ENCODE assay signal across 1 cellular context in the genomic region with DNA sequence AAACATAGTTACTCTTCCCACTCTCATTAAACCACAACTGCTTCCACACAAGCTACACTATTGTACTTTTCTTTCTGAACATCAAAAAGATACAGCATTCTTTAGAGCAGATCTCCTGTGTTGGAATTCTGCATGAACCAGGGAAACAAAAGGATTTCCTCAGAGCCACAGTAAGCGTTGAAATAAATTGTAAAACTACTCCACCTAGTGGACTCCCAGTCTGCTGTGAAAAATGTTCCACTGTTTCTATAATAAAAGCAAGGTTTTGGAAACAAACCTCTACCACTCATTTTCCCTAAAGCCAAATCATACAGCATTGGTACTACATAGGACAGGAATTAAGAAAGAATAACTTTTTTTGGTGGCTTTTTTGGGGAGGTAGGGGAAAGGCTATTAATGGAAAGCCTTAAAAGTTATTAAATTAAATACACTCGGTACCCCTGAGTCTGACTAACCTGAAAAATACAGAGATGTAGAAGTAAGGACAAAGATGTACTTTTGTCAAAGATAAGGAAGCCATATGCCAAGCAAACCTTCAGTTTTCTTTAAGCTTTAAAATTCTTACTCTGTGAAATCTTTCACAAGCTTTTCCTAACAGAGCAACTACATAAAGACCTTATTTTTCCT.
TF ChIP-seq lines count a peak whose summit lies in the region.

No MANE protein-coding gene starts in this region.

TF ChIP-seq in WTC11, 78 proteins besides CTCF, POLR2A, EP300 and RAD21 (continued from another document):
- no peak for TF ChIP-seq ZNF416 (CRISPR knock-in tag; IDR thresholded peaks at IDR 0.05)
- no peak for TF ChIP-seq ZBTB21 (CRISPR knock-in tag; IDR thresholded peaks at IDR 0.05; ENCODE audit: borderline replicate concordance)
- TF ChIP-seq, protein P1, sequence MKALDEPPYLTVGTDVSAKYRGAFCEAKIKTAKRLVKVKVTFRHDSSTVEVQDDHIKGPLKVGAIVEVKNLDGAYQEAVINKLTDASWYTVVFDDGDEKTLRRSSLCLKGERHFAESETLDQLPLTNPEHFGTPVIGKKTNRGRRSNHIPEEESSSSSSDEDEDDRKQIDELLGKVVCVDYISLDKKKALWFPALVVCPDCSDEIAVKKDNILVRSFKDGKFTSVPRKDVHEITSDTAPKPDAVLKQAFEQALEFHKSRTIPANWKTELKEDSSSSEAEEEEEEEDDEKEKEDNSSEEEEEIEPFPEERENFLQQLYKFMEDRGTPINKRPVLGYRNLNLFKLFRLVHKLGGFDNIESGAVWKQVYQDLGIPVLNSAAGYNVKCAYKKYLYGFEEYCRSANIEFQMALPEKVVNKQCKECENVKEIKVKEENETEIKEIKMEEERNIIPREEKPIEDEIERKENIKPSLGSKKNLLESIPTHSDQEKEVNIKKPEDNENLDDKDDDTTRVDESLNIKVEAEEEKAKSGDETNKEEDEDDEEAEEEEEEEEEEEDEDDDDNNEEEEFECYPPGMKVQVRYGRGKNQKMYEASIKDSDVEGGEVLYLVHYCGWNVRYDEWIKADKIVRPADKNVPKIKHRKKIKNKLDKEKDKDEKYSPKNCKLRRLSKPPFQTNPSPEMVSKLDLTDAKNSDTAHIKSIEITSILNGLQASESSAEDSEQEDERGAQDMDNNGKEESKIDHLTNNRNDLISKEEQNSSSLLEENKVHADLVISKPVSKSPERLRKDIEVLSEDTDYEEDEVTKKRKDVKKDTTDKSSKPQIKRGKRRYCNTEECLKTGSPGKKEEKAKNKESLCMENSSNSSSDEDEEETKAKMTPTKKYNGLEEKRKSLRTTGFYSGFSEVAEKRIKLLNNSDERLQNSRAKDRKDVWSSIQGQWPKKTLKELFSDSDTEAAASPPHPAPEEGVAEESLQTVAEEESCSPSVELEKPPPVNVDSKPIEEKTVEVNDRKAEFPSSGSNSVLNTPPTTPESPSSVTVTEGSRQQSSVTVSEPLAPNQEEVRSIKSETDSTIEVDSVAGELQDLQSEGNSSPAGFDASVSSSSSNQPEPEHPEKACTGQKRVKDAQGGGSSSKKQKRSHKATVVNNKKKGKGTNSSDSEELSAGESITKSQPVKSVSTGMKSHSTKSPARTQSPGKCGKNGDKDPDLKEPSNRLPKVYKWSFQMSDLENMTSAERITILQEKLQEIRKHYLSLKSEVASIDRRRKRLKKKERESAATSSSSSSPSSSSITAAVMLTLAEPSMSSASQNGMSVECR (CRISPR knock-in tag; IDR thresholded peaks at IDR 0.05; ENCODE audit: borderline replicate concordance), result no peak
- TF ChIP-seq, protein P2, sequence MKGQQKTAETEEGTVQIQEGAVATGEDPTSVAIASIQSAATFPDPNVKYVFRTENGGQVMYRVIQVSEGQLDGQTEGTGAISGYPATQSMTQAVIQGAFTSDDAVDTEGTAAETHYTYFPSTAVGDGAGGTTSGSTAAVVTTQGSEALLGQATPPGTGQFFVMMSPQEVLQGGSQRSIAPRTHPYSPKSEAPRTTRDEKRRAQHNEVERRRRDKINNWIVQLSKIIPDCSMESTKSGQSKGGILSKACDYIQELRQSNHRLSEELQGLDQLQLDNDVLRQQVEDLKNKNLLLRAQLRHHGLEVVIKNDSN (CRISPR knock-in tag; IDR thresholded peaks at IDR 0.05), result no peak
- no peak for TF ChIP-seq CREB1 (CRISPR knock-in tag; IDR thresholded peaks at IDR 0.05)
- TF ChIP-seq ETV6 (CRISPR knock-in tag; IDR thresholded peaks at IDR 0.05), result no peak
- no peak for TF ChIP-seq PRRX2 (CRISPR knock-in tag; IDR thresholded peaks at IDR 0.05)
- TF ChIP-seq CDX4 (CRISPR knock-in tag; IDR thresholded peaks at IDR 0.05; ENCODE audit: borderline replicate concordance), result no peak
TF ChIP-seq in WTC11: peak in this region for 0.
